In genomic region chr19:12838182-12838890, GRCh38 we compare ENCODE assay signal across 8 cellular contexts. TPM values are rescaled to one million over a fixed set of nuclear protein-coding genes. Genes with fewer than 3 reads are reported as not detected.
DNase-seq lines count a peak whose midpoint lies in the region; ATAC-seq and TF ChIP-seq lines count a peak whose summit lies in the region.

TSS of gene MAST1 (plus strand) at chr19:12838515. CDS start at chr19:12838573, 58 bp downstream.

- H3K36me3 ChIP-seq in breast epithelium: no peaks in the 10 kb centered on the region

- no peak for ATAC-seq in GM18520 (IDR thresholded peaks at IDR 0.05; ENCODE audit: unreplicated experiment)

- peaks cover 21 to 95% of the 10 kb centered on the region in 2 donors for H3K27me3 ChIP-seq in breast epithelium

- DNase-seq in EH (ENCODE audit: low read depth) (peak; percentile 26), SW480 (ENCODE audit: low spot score) (peak; percentile 58), breast epithelium (ENCODE audit: low spot score in 2 of 2) (no peak), kidney tubule cell (ENCODE audit: low spot score) (peak; percentile 45), A172 (ENCODE audit: low spot score) (no peak)
- DNase-seq in stimulated activated naive CD4-positive, alpha-beta T cell treated with Interleukin-2 at 50 U/mL for 16 hours (lab: John Stamatoyannopoulos, UW): peak; percentile 28

- intact Hi-C loops in breast epithelium (cut with DNase I; ENCODE audit: low total_unique reads): no loop called here

- H3K27ac ChIP-seq in breast epithelium: no peak within 1 kb of the TSS

- no peak for TF ChIP-seq POLR2A in breast epithelium (IDR thresholded peaks at IDR 0.05)

- H3K4me3 ChIP-seq in breast epithelium: peak within 1 kb of the TSS in 2 of 3 donors; percentile 35 to 57

- TF ChIP-seq CTCF in LNCAP (IDR thresholded peaks at IDR 0.05) (peak; percentile 89), breast epithelium (IDR thresholded peaks at IDR 0.05) (peak in 1 of 3 donors; percentile 32)

- peaks cover 9 to 10% of the 10 kb centered on the region in 2 donors for H3K4me1 ChIP-seq in breast epithelium

- no peaks in the 10 kb centered on the region for H3K9me3 ChIP-seq in breast epithelium

RNA-seq across cellular contexts. Expression of gene MAST1, which starts in this region (rescaled TPM):
- under 1 TPM in 1 of 3 donors, not detected in 2; 0.88 TPM for total RNA-seq in breast epithelium
- 1.3 and 3.2 TPM in 2 replicates for total RNA-seq in A172 (2014; rRNA removed; shearing (Covaris generic))

Comparison
In these comparisons a context has a peak if more than half of its experiments do, and no peak if none do; other contexts are left out.
1. DNase-seq: peak in EH (single experiment), SW480 (single experiment), kidney tubule cell (single experiment) and stimulated activated naive CD4-positive, alpha-beta T cell treated with Interleukin-2 at 50 U/mL for 16 hours (single experiment); none in breast epithelium (0 of 2) and A172 (single experiment).